In genomic region chr14:83071888-83072501, GRCh38 we compare ENCODE assay signal across 8 cellular contexts.
DNase-seq lines count a peak whose midpoint lies in the region; ATAC-seq and TF ChIP-seq lines count a peak whose summit lies in the region.

No MANE protein-coding gene starts in this region.

- H3K27me3 ChIP-seq in gastroesophageal sphincter: no peaks in the 10 kb centered on the region

- H3K27me3 Mint-ChIP-seq in natural killer cell (ENCODE audit: low read depth in 2 of 2): no peaks in the 10 kb centered on the region
- H3K27me3 Mint-ChIP-seq in activated naive CD8-positive, alpha-beta T cell treated with anti-CD3 and anti-CD28 coated beads, Interleukin-2, amount 50 U/mL, for 24 hours: no peaks in the 10 kb centered on the region

- WGBS in gastroesophageal sphincter (ENCODE audit: low coverage in 1 of 2), 2 donors: 64 to 70% methylated on average over 5 of the region's 5 CpGs

- no peak overlapping the region for H3K4me3 Mint-ChIP-seq in natural killer cell
- H3K4me3 Mint-ChIP-seq in activated naive CD8-positive, alpha-beta T cell treated with anti-CD3 and anti-CD28 coated beads, Interleukin-2, amount 50 U/mL, for 24 hours: no peak overlapping the region

- TF ChIP-seq EP300 in gastroesophageal sphincter (IDR thresholded peaks at IDR 0.05): no peak

- peaks cover 4 to 25% of the 10 kb centered on the region in 2 donors for H3K9me3 Mint-ChIP-seq in natural killer cell
- peaks cover 10% of the 10 kb centered on the region for H3K9me3 Mint-ChIP-seq in activated naive CD8-positive, alpha-beta T cell treated with anti-CD3 and anti-CD28 coated beads, Interleukin-2, amount 50 U/mL, for 24 hours

- H3K36me3 ChIP-seq in gastroesophageal sphincter: no peaks in the 10 kb centered on the region

- no peaks in the 10 kb centered on the region for H3K4me1 Mint-ChIP-seq in natural killer cell
- no peaks in the 10 kb centered on the region for H3K4me1 Mint-ChIP-seq in activated naive CD8-positive, alpha-beta T cell treated with anti-CD3 and anti-CD28 coated beads, Interleukin-2, amount 50 U/mL, for 24 hours

- no peaks in the 10 kb centered on the region for H3K9me3 ChIP-seq in gastroesophageal sphincter

- no peak for TF ChIP-seq POLR2A in gastroesophageal sphincter (IDR thresholded peaks at IDR 0.05)

- H3K4me1 ChIP-seq in gastroesophageal sphincter: no peaks in the 10 kb centered on the region

- peak; percentile 50 for DNase-seq in HS-27A (ENCODE audit: low read depth)
- DNase-seq in SK-N-DZ (ENCODE audit: low spot score): peak; percentile 35
- DNase-seq in myocyte (ENCODE audit: low read depth): peak; percentile 23
- no peak for DNase-seq in natural killer cell
- no peak for DNase-seq in OCI-M2 (lab: John Stamatoyannopoulos, UW; ENCODE audit: unreplicated experiment)
- no peak for DNase-seq in activated naive CD8-positive, alpha-beta T cell treated with anti-CD3 and anti-CD28 coated beads, Interleukin-2, amount 50 U/mL, for 24 hours

- no peak overlapping the region for H3K27ac Mint-ChIP-seq in natural killer cell
- H3K27ac Mint-ChIP-seq in activated naive CD8-positive, alpha-beta T cell treated with anti-CD3 and anti-CD28 coated beads, Interleukin-2, amount 50 U/mL, for 24 hours: no peak overlapping the region

- H3K27ac ChIP-seq in gastroesophageal sphincter: no peak overlapping the region

- no peak for TF ChIP-seq CTCF in natural killer cell (IDR thresholded peaks at IDR 0.05)
- no peak for TF ChIP-seq CTCF in gastroesophageal sphincter (IDR thresholded peaks at IDR 0.05)

- H3K4me3 ChIP-seq in gastroesophageal sphincter: no peak overlapping the region

- no peaks in the 10 kb centered on the region for H3K36me3 Mint-ChIP-seq in natural killer cell
- no peaks in the 10 kb centered on the region for H3K36me3 Mint-ChIP-seq in activated naive CD8-positive, alpha-beta T cell treated with anti-CD3 and anti-CD28 coated beads, Interleukin-2, amount 50 U/mL, for 24 hours (ENCODE audit: low read depth)

- intact Hi-C loops in natural killer cell (cut with micrococcal nuclease): no loop called here

- peak; percentile 79 for ATAC-seq in GM18870 (IDR thresholded peaks at IDR 0.05; ENCODE audit: unreplicated experiment)
- no peak for ATAC-seq in natural killer cell
- ATAC-seq in activated naive CD8-positive, alpha-beta T cell treated with anti-CD3 and anti-CD28 coated beads, Interleukin-2, amount 50 U/mL, for 24 hours: no peak
- ATAC-seq in gastroesophageal sphincter: no peak

Comparison
In these comparisons a context has a peak if more than half of its experiments do, and no peak if none do; other contexts are left out.
1. DNase-seq: peak in HS-27A (single experiment), SK-N-DZ (single experiment) and myocyte (single experiment); none in natural killer cell (single experiment), OCI-M2 (single experiment) and activated naive CD8-positive, alpha-beta T cell treated with anti-CD3 and anti-CD28 coated beads, Interleukin-2, amount 50 U/mL, for 24 hours (single experiment).